In genomic region chr22:30829901-30830550, GRCh38 we compare ENCODE assay signal across 11 cellular contexts.
DNase-seq lines count a peak whose midpoint lies in the region; ATAC-seq, FAIRE-seq and TF ChIP-seq lines count a peak whose summit lies in the region.
"Had no signal": no experiment of that assay in that cellular context is flagged by ENCODE, and none has a peak within 500 bp of the region (broad histone marks: within the 10 kb centered on the region; RNA-seq: fewer than 3 reads in every experiment).

No MANE protein-coding gene starts in this region.

- H3K27ac ChIP-seq in IMR-90 (ENCODE audit: insufficient read depth, low read length) (peak overlapping the region; percentile 66), lung (ENCODE audit: low read depth in 1 of 2, low read length in 1 of 2) (peak overlapping the region in 1 of 2 donors; percentile 45)

- H3K18ac ChIP-seq in IMR-90 (ENCODE audit: low read depth, low read length), result peak overlapping the region; percentile 48; the same call in 1 of the 2 replicates

- peaks cover 9% of the 10 kb centered on the region for H3K9me1 ChIP-seq in IMR-90 (ENCODE audit: insufficient read depth, low read length)

- intact Hi-C loops in IMR-90 (cut with micrococcal nuclease), result no loop called here

- CTCF ChIA-PET in IMR-90 (lab: Yijun Ruan, JAX), result interaction anchor here (0.7 kb wide), 1 partner anchor 17 kb away, joined by 3 read pairs; no protein-coding TSS in a partner anchor

- peak overlapping the region; percentile 44 for H3K4me2 ChIP-seq in IMR-90 (ENCODE audit: low read depth, low read length)

- H3K9me3 ChIP-seq in IMR-90 (ENCODE audit: control insufficient read depth, insufficient read depth, low read length) (no peaks in the 10 kb centered on the region), lung (ENCODE audit: control insufficient read depth in 2 of 2, insufficient read depth in 1 of 2, low read length in 1 of 2) (no peaks in the 10 kb centered on the region)

- in situ Hi-C loops in IMR-90 (cut with MboI; ENCODE audit: low sequenced_read_pairs), result no loop called here

- FAIRE-seq in bronchial epithelial cell (lab: Jason Lieb, UNC), result peak; percentile 99

- peaks cover 10% of the 10 kb centered on the region for H3K4me1 ChIP-seq in IMR-90 (ENCODE audit: control insufficient read depth, insufficient read depth, low read length)
- peaks cover 0 to 7% of the 10 kb centered on the region in 2 donors for H3K4me1 ChIP-seq in lung (ENCODE audit: control insufficient read depth in 2 of 2, insufficient read depth in 2 of 2, low read length in 2 of 2)

- H3K9ac ChIP-seq in IMR-90 (ENCODE audit: low read depth, low read length), result no peak overlapping the region

- dilution Hi-C loops in IMR-90 (cut with HindIII; ENCODE audit: low sequenced_read_pairs, unreplicated experiment), result no loop called here

- H3K36me3 ChIP-seq in IMR-90 (ENCODE audit: control insufficient read depth, insufficient read depth, low read length) (no peaks in the 10 kb centered on the region), bronchial epithelial cell (ENCODE audit: control insufficient read depth, insufficient read depth, low read length) (no peaks in the 10 kb centered on the region), lung (ENCODE audit: control insufficient read depth in 2 of 2, insufficient read depth in 2 of 2, low read length in 2 of 2) (no peaks in the 10 kb centered on the region)

- POLR2A ChIA-PET in IMR-90 (lab: Charles Lee; ENCODE audit: unreplicated experiment), result no interaction called here

- peak overlapping the region; percentile 87 for H2BK120ac ChIP-seq in IMR-90 (ENCODE audit: low read depth, low read length)

- H4K5ac ChIP-seq in IMR-90 (ENCODE audit: low read depth, low read length), result peak overlapping the region; percentile 33; the same call in 1 of the 2 replicates

- H3K27me3 ChIP-seq in IMR-90 (ENCODE audit: control insufficient read depth, insufficient read depth, low read length) (no peaks in the 10 kb centered on the region), bronchial epithelial cell (ENCODE audit: control insufficient read depth, insufficient read depth, low read length) (no peaks in the 10 kb centered on the region), lung (ENCODE audit: control insufficient read depth, insufficient read depth) (no peaks in the 10 kb centered on the region)

- H3K14ac ChIP-seq in IMR-90 (replicated peaks; ENCODE audit: low read depth, low read length), result peak overlapping the region; percentile 88

- H2BK5ac ChIP-seq in IMR-90 (ENCODE audit: low read depth, low read length, poor library complexity, severe bottlenecking), result peak overlapping the region; percentile 96

- H2AK5ac ChIP-seq in IMR-90 (ENCODE audit: low read depth, low read length), result peak overlapping the region; percentile 84

- peak overlapping the region; percentile 80 for H3K56ac ChIP-seq in IMR-90 (ENCODE audit: extremely low read depth, insufficient read depth, low read length)

- H3K79me1 ChIP-seq in IMR-90 (ENCODE audit: low read depth in 1 of 2, low read length in 2 of 2), result no peaks in the 10 kb centered on the region

- H2BK20ac ChIP-seq in IMR-90 (ENCODE audit: low read depth, low read length), result peak overlapping the region; percentile 60; the same call in 1 of the 2 replicates

- H4K20me1 ChIP-seq in IMR-90 (ENCODE audit: insufficient read depth, low read length), result peaks cover 3% of the 10 kb centered on the region; the same call in 1 of the 2 replicates

- ATAC-seq in IMR-90 (ENCODE audit: low read depth) (peak; percentile 86), lung (ENCODE audit: insufficient read depth, low FRiP score) (peak; percentile 8), GM21737 (IDR thresholded peaks at IDR 0.05; ENCODE audit: unreplicated experiment) (no peak)

- peak; percentile 79 for DNase-seq in AG08396 (ENCODE audit: low spot score)
- peak; percentile 97 for DNase-seq in IMR-90
- DNase-seq in bronchial epithelial cell (ENCODE audit: low read depth), result peak; percentile 99
- DNase-seq in lung (ENCODE audit: low spot score), result no peak
- no peak for DNase-seq in cerebellar nuclear complex (lab: John Stamatoyannopoulos, UW)
- no peak for DNase-seq in NCI-H2081 treated with DMSO at 0.1 percent for 48 hours (lab: John Stamatoyannopoulos, UW)
- DNase-seq in DMS79 (lab: John Stamatoyannopoulos, UW), result no peak
- DNase-seq: activated T-cell treated with anti-CD3 and anti-CD28 coated beads, Interleukin-2, amount 50 U/mL, for 1 hour; effector CD4-positive, alpha-beta T cell; T-helper 1 cell had no signal

- peak overlapping the region; percentile 54 to 86 for H4K8ac ChIP-seq in IMR-90 (ENCODE audit: low read depth in 2 of 2, low read length in 2 of 2)

- TF ChIP-seq POLR2A in IMR-90 (IDR thresholded peaks at IDR 0.05; ENCODE audit: low read depth, low read length), result peak; percentile 50; the same call in 1 of the 2 replicates

- peak overlapping the region; percentile 81 for H2AK9ac ChIP-seq in IMR-90 (replicated peaks; ENCODE audit: low read depth, low read length, poor library complexity)

- peak overlapping the region; percentile 82 for H4K91ac ChIP-seq in IMR-90 (ENCODE audit: insufficient read depth, low read depth, low read length)

- peak overlapping the region; percentile 67 for H2AFZ ChIP-seq in IMR-90 (replicated peaks; ENCODE audit: low read length, poor library complexity)

- H3K4me3 ChIP-seq in IMR-90 (ENCODE audit: insufficient read depth, low read depth, low read length) (no peak overlapping the region), bronchial epithelial cell (ENCODE audit: low read depth, low read length) (no peak overlapping the region), lung (no peak overlapping the region)

- TF ChIP-seq RAD21 in IMR-90 (IDR thresholded peaks at IDR 0.05; ENCODE audit: low read length), result no peak

- BruUV-seq in IMR-90 (replicated peaks; lab: Mats Ljungman, UMichigan), result no TSS peak

- H3K23ac ChIP-seq in IMR-90 (ENCODE audit: low read depth, low read length), result peak overlapping the region; percentile 68; the same call in 1 of the 2 replicates

- H2BK15ac ChIP-seq in IMR-90 (ENCODE audit: low read depth, low read length), result peak overlapping the region; percentile 51; the same call in 1 of the 3 replicates

- peak overlapping the region; percentile 83 for H3K4ac ChIP-seq in IMR-90 (ENCODE audit: low read depth, low read length)

- TF ChIP-seq CTCF in IMR-90 (conservative IDR thresholded peaks at IDR 0.05; ENCODE audit: low read depth, low read length), result no peak
- no peak for TF ChIP-seq CTCF in bronchial epithelial cell (IDR thresholded peaks at IDR 0.05; ENCODE audit: insufficient read depth, low read length, severe bottlenecking)
- TF ChIP-seq CTCF in lung (IDR thresholded peaks at IDR 0.05; ENCODE audit: control extremely low read depth, extremely low read depth), result no peak

- 28% methylated on average over 6 of the region's 12 CpGs; no CpG with 5 or more reads in 1 of the 2 experiments for WGBS in IMR-90 (ENCODE audit: extremely low coverage in 2 of 2, insufficient read length in 1 of 2), 2 experiments
- 69 to 87% methylated on average over 12 of the region's 12 CpGs for WGBS in lung, 2 donors

TF ChIP-seq in IMR-90, 13 proteins besides CTCF, POLR2A, EP300 and RAD21:
- TF ChIP-seq FOS (IDR thresholded peaks at IDR 0.05; ENCODE audit: low read depth, low read length) (peak; percentile 55; the same call in 1 of the 2 replicates), RCOR1 (IDR thresholded peaks at IDR 0.05; ENCODE audit: insufficient replicate concordance, low read length) (no peak), CEBPB (IDR thresholded peaks at IDR 0.05; ENCODE audit: low read depth, low read length) (peak; percentile 85), MAFK (IDR thresholded peaks at IDR 0.05; ENCODE audit: low read depth, low read length) (peak; percentile 91)

Comparison
In these comparisons a context has a peak if more than half of its experiments do, and no peak if none do; other contexts are left out.
1. DNase-seq: peak in AG08396 (single experiment), IMR-90 (single experiment) and bronchial epithelial cell (single experiment); none in lung (single experiment), cerebellar nuclear complex (0 of 2), NCI-H2081 treated with DMSO at 0.1 percent for 48 hours (single experiment) and DMS79 (single experiment).